In the genomic region with DNA sequence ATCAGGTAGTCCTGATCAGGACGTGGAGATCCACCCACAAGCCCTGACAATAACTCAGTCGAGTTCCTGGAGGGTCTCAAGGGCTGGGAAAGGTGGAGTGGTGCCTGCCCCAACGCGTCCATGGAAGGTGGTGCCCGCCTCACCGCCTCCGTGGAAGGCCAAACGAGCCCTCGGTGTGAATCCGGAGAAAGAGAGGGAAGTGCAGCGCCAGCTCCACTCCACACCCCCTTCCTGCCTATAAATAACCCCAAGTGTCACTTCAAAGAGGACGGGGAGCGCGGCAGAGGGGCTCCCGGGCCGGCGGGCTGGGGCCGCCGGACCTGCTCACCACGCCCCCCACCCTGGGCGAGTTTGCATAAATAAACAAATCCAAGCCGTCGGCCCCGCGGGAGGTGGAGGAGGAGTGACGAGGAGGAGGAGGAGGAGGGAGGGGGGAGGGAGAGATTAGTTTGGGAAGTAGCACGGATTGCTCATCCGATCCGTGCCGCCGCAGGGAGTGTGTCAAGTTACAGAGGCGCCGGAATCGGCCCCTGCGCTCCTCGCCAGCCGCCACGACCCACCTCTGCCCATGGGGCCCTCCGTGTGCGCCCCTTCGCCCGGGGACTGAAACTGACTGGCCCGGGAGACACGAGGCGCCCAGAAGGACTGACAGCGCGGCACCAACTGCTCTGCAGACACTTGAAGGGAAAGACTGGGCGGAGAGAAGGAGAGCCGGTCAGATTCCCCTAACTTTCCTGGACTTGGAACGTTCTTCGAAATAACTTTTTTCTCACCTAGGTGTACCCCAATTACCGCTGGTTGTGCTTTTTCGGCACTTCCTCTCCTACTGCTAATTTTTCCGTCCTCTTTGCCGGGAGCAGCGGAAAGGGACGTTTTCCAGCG, we compare ENCODE assay signal across 8 cellular contexts. TPM values are rescaled to one million over a fixed set of nuclear protein-coding genes. Genes with fewer than 3 reads are reported as not detected.
A peak's percentile ranks its signal among the peaks of the same experiment; 100 is the strongest.
DNase-seq lines count a peak whose midpoint lies in the region; ATAC-seq and TF ChIP-seq lines count a peak whose summit lies in the region.

A gene (plus strand): TSS at position 473 of the 882 bp plus-strand sequence. CDS start 518 bp downstream, outside the sequence.

- peak within 1 kb of the TSS; percentile 17 for H3K27ac ChIP-seq in hepatocyte

- no peaks in the 10 kb centered on the region for H3K9me3 ChIP-seq in hepatocyte (ENCODE audit: low read depth)

- H3K4me2 ChIP-seq in hepatocyte, result peak within 1 kb of the TSS; percentile 92

- no peaks in the 10 kb centered on the region for H4K20me1 ChIP-seq in hepatocyte (ENCODE audit: insufficient read depth, poor library complexity, severe bottlenecking)

- no peak for TF ChIP-seq EP300 in Ishikawa (IDR thresholded peaks at IDR 0.05; ENCODE audit: borderline replicate concordance)

- peak; percentile 49 for DNase-seq in CD1c-positive myeloid dendritic cell (ENCODE audit: extremely low spot score)
- peak; percentile 45 for DNase-seq in amniotic stem cell (lab: John Stamatoyannopoulos, UW)
- DNase-seq in hepatocyte (ENCODE audit: low spot score), result peak; percentile 64
- no peak for DNase-seq in sciatic nerve (ENCODE audit: low spot score)
- no peak for DNase-seq in DMS153 treated with DMSO at 0.1 percent for 48 hours (lab: John Stamatoyannopoulos, UW; ENCODE audit: unreplicated experiment)
- DNase-seq in NCI-H1930 (lab: John Stamatoyannopoulos, UW), result no peak

- intact Hi-C loops in sciatic nerve (cut with DNase I), result no loop called here

- WGBS in hepatocyte (ENCODE audit: low lambda C conversion rate, missing lambda C conversion rate), result 2% methylated on average over 43 of the region's 58 CpGs

- H3K9me2 ChIP-seq in hepatocyte (replicated peaks; ENCODE audit: insufficient read depth), result no peaks in the 10 kb centered on the region

- TF ChIP-seq CTCF in hepatocyte (IDR thresholded peaks at IDR 0.05; ENCODE audit: poor library complexity), result no peak

- TF ChIP-seq RAD21 in Ishikawa (IDR thresholded peaks at IDR 0.05; ENCODE audit: low read depth), result no peak

- peaks cover 34% of the 10 kb centered on the region for H3K27me3 ChIP-seq in hepatocyte

- peak within 1 kb of the TSS; percentile 58 for H2AFZ ChIP-seq in hepatocyte

- ATAC-seq in sciatic nerve (peak; percentile 23), GM19035 (IDR thresholded peaks at IDR 0.05; ENCODE audit: unreplicated experiment) (no peak)

- H3K4me3 ChIP-seq in hepatocyte, result peak within 1 kb of the TSS; percentile 72

- H3K79me2 ChIP-seq in hepatocyte, result no peaks in the 10 kb centered on the region

- peaks cover 19% of the 10 kb centered on the region for H3K4me1 ChIP-seq in hepatocyte (ENCODE audit: insufficient read depth)

- H3K36me3 ChIP-seq in hepatocyte (replicated peaks; ENCODE audit: insufficient read depth, low read depth), result no peaks in the 10 kb centered on the region

TF ChIP-seq in Ishikawa, 13 proteins besides CTCF, POLR2A, EP300 and RAD21:
- no peak for TF ChIP-seq YY1 (IDR thresholded peaks at IDR 0.05; ENCODE audit: low read depth)
- TF ChIP-seq, protein P1, sequence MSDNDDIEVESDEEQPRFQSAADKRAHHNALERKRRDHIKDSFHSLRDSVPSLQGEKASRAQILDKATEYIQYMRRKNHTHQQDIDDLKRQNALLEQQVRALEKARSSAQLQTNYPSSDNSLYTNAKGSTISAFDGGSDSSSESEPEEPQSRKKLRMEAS (IDR thresholded peaks at IDR 0.05), result peak; percentile 72

RNA-seq across cellular contexts. Expression of the gene that starts here (rescaled TPM):
- 2.7 and 4.5 TPM in 2 replicates for total RNA-seq in hepatocyte
- polyA plus RNA-seq in hepatocyte, result 5.8 and 8.5 TPM in 2 replicates
- total RNA-seq in sciatic nerve, result 1.0 TPM

Comparison
In these comparisons a context has a peak if more than half of its experiments do, and no peak if none do; other contexts are left out.
1. DNase-seq: peak in CD1c-positive myeloid dendritic cell (single experiment), amniotic stem cell (single experiment) and hepatocyte (single experiment); none in sciatic nerve (single experiment), DMS153 treated with DMSO at 0.1 percent for 48 hours (single experiment) and NCI-H1930 (0 of 2).